In genomic region chr21:45477176-45478114, GRCh38 we compare ENCODE assay signal across 8 cellular contexts.
A peak's percentile ranks its signal among the peaks of the same experiment; 100 is the strongest.
DNase-seq lines count a peak whose midpoint lies in the region; ATAC-seq and TF ChIP-seq lines count a peak whose summit lies in the region.

No MANE protein-coding gene starts in this region.

- H3K36me3 ChIP-seq in BLaER1 treated with 17β-estradiol and CSF1 and Interleukin-3, amounts not matched to agents 10 nM and 100 nM, result no peaks in the 10 kb centered on the region
- H3K36me3 ChIP-seq in NT2/D1 (ENCODE audit: insufficient read depth, insufficient read length, low read length), result peaks cover 100% of the 10 kb centered on the region
- H3K36me3 ChIP-seq in uterus, result no peaks in the 10 kb centered on the region

- intact Hi-C loops in dorsolateral prefrontal cortex (cut with DNase I), result loop anchor here (5.0 kb wide), 2 partner anchors 35 to 345 kb away; no protein-coding TSS in a partner anchor
- intact Hi-C loops in natural killer cell (cut with micrococcal nuclease), result loop anchor here (1.0 kb wide), 2 partner anchors 119 to 343 kb away; no protein-coding TSS in a partner anchor
- intact Hi-C loops in uterus (cut with DNase I; ENCODE audit: low total_unique reads), result no loop called here

- DNase-seq in NT2/D1 (ENCODE audit: low read depth, low spot score), result no peak
- DNase-seq in dorsolateral prefrontal cortex, result no peak
- DNase-seq in natural killer cell, result no peak
- DNase-seq in uterus, result no peak

- peak overlapping the region; percentile 88 to 89 for H3K27ac Mint-ChIP-seq in natural killer cell

- peak overlapping the region; percentile 11 to 68 (median 44); a peak in 18 of 20 replicates for H3K4me3 ChIP-seq in BLaER1 treated with 17β-estradiol and CSF1 and Interleukin-3, amounts not matched to agents 10 nM and 100 nM
- H3K4me3 ChIP-seq in NT2/D1 (ENCODE audit: insufficient read length, low read depth) (no peak overlapping the region), dorsolateral prefrontal cortex (peak overlapping the region in 31 of 59 donors; percentile 4 to 56 (median 37)), uterus (no peak overlapping the region)

- H3K9ac ChIP-seq in BLaER1 treated with 17β-estradiol and CSF1 and Interleukin-3, amounts not matched to agents 10 nM and 100 nM, result peak overlapping the region; percentile 67 to 83 (median 75); a peak in 21 of 22 replicates
- peak overlapping the region; percentile 47 for H3K9ac ChIP-seq in NT2/D1 (ENCODE audit: insufficient read length, low read depth)

- H3K4me2 ChIP-seq in BLaER1 treated with 17β-estradiol and CSF1 and Interleukin-3, amounts not matched to agents 10 nM and 100 nM, result peak overlapping the region; percentile 82 to 98 (median 96)

- no peaks in the 10 kb centered on the region for H3K9me3 Mint-ChIP-seq in natural killer cell

- H3K27me3 ChIP-seq in BLaER1 treated with 17β-estradiol and CSF1 and Interleukin-3, amounts not matched to agents 10 nM and 100 nM, result peaks cover 0 to 9% (median 0%) of the 10 kb centered on the region in 11 experiments; a peak in 4 of 22 replicates
- H3K27me3 ChIP-seq in NT2/D1 (ENCODE audit: insufficient read depth, insufficient read length) (no peaks in the 10 kb centered on the region), dorsolateral prefrontal cortex (no peaks in the 10 kb centered on the region), uterus (no peaks in the 10 kb centered on the region)

- H3K4me3 Mint-ChIP-seq in natural killer cell, result peak overlapping the region; percentile 96

- H3K27me3 Mint-ChIP-seq in natural killer cell (ENCODE audit: low read depth in 2 of 2), result no peaks in the 10 kb centered on the region

- TF ChIP-seq CTCF in dorsolateral prefrontal cortex (IDR thresholded peaks at IDR 0.05 in 54 of 56, conservative IDR thresholded peaks at IDR 0.05 in 2 of 56; ENCODE audit: low read depth in 1 of 56, partially characterized antibody in 56 of 56), result no peak
- TF ChIP-seq CTCF in natural killer cell (IDR thresholded peaks at IDR 0.05), result no peak
- TF ChIP-seq CTCF in uterus (IDR thresholded peaks at IDR 0.05), result no peak

- no peak for TF ChIP-seq POLR2A in uterus (IDR thresholded peaks at IDR 0.05)

- no peak for ATAC-seq in natural killer cell
- ATAC-seq in HG02973 (IDR thresholded peaks at IDR 0.05; ENCODE audit: unreplicated experiment), result no peak
- ATAC-seq in GM21737 (IDR thresholded peaks at IDR 0.05; ENCODE audit: unreplicated experiment), result no peak
- no peak for ATAC-seq in HG03378 (IDR thresholded peaks at IDR 0.05; ENCODE audit: unreplicated experiment)

- H3K36me3 Mint-ChIP-seq in natural killer cell, result no peaks in the 10 kb centered on the region

- H3K9me3 ChIP-seq in BLaER1 treated with 17β-estradiol and CSF1 and Interleukin-3, amounts not matched to agents 10 nM and 100 nM (replicated peaks in 1 of 11), result peaks cover 0 to 4% (median 0%) of the 10 kb centered on the region in 11 experiments; a peak in 4 of 22 replicates
- H3K9me3 ChIP-seq in NT2/D1 (ENCODE audit: insufficient read depth, low read length) (peaks cover 5% of the 10 kb centered on the region; the same call in 1 of the 2 replicates), uterus (no peaks in the 10 kb centered on the region)

- H3K4me1 ChIP-seq in BLaER1 treated with 17β-estradiol and CSF1 and Interleukin-3, amounts not matched to agents 10 nM and 100 nM, result peaks cover 59 to 76% (median 72%) of the 10 kb centered on the region in 10 experiments
- H3K4me1 ChIP-seq in NT2/D1 (ENCODE audit: insufficient read depth, insufficient read length) (peaks cover 12% of the 10 kb centered on the region), uterus (peaks cover 0 to 7% of the 10 kb centered on the region in 2 donors)

- no peaks in the 10 kb centered on the region for H4K20me1 ChIP-seq in BLaER1 treated with 17β-estradiol and CSF1 and Interleukin-3, amounts not matched to agents 10 nM and 100 nM

- H3K27ac ChIP-seq in BLaER1 treated with 17β-estradiol and CSF1 and Interleukin-3, amounts not matched to agents 10 nM and 100 nM, result peak overlapping the region; percentile 68 to 93 (median 86); a peak in 21 of 22 replicates
- H3K27ac ChIP-seq in dorsolateral prefrontal cortex (peak overlapping the region in 38 of 59 donors; percentile 2 to 73 (median 52)), uterus (peak overlapping the region in 1 of 2 donors; percentile 22)

- peaks cover 18 to 27% of the 10 kb centered on the region in 2 donors for H3K4me1 Mint-ChIP-seq in natural killer cell

Comparison
In these comparisons a context has a peak if more than half of its experiments do, and no peak if none do; other contexts are left out.
1. H3K4me3 ChIP-seq: peak in BLaER1 treated with 17β-estradiol and CSF1 and Interleukin-3, amounts not matched to agents 10 nM and 100 nM (10 of 10) and dorsolateral prefrontal cortex (31 of 59); none in NT2/D1 (single experiment) and uterus (0 of 2).